12 cellular contexts compared by ENCODE assay signal in the genomic region with DNA sequence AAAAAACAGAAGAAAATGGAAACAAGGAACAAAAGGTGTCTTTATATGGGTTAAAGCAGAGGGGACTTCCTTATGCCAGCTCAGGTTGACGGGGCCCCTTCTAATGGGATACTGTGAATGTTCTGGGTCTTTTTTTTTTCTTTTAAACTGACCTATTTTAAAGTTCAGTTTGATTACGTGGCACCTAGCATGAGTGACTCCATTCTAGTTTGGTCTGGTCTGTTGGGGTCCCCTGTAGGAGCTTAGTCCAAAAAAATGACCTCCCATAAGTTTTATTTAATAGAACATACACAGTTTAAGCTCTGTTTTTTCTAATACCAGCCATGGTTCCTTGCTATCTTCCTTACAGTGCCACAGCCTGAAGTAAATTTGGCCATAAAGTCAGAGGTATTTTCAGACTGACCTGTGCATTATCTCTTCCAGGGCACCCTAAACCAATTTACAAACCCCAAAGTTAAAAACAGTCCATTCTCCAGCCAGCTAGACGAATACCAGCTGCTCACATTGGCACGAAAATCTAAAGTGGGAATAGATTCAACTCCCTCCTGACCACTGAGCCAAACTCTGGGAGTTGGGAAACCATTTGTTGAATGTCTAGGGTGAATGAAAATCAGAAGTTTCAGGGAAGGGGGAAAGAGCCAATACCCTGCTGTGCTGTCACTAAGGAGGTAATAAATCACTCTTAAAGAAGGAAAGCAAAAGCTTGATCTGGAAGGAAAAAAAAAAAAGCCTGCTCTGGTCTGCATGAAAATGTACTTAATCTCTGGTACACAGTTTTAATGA. TPM values are rescaled to one million over a fixed set of nuclear protein-coding genes. Genes with fewer than 3 reads are reported as not detected.
A peak's percentile ranks its signal among the peaks of the same experiment; 100 is the strongest.
DNase-seq lines count a peak whose midpoint lies in the region; ATAC-seq and TF ChIP-seq lines count a peak whose summit lies in the region.
"Had no signal": no experiment of that assay in that cellular context is flagged by ENCODE, and none has a peak within 500 bp of the region (broad histone marks: within the 10 kb centered on the region; RNA-seq: fewer than 3 reads in every experiment).

No MANE protein-coding gene starts in this region.

- TF ChIP-seq POLR2A in heart left ventricle (IDR thresholded peaks at IDR 0.05) = no peak

- H3K27me3 ChIP-seq in heart left ventricle (no peaks in the 10 kb centered on the region), rectal smooth muscle tissue (ENCODE audit: control insufficient read depth, insufficient read depth, low read length) (no peaks in the 10 kb centered on the region)
- H3K27me3 ChIP-seq in CD8-positive, alpha-beta T cell (ENCODE audit: insufficient read depth, low read length) = no peaks in the 10 kb centered on the region

- H3K4me1 Mint-ChIP-seq in CD8-positive, alpha-beta T cell (ENCODE audit: low read depth) = no peaks in the 10 kb centered on the region
- H3K4me1 Mint-ChIP-seq: memory B cell had no signal

- DNase-seq in EH (ENCODE audit: low read depth) (peak; percentile 5), heart left ventricle (no peak)
- DNase-seq in CD8-positive, alpha-beta T cell = no peak
- DNase-seq in stimulated activated naive CD4-positive, alpha-beta T cell treated with Interleukin-2 at 50 U/mL for 16 hours (lab: John Stamatoyannopoulos, UW) = no peak
- DNase-seq: activated gamma-delta T cell treated with Interleukin-2 at 50 U/mL for 16 hours; NCI-H748 treated with DMSO at 0.1 percent for 48 hours; stimulated activated CD4-positive, alpha-beta T cell treated with anti-CD3 and anti-CD28 coated beads, Interleukin-4, amount 100 ng/mL, for 24 hours had no signal

- peak; percentile 14; the same call in 2 of the 3 replicates for ATAC-seq in SK-N-SH treated with all-trans-retinoic acid at 6 μM for 48 hours
- peak in 1 of 4 donors; percentile 27 for ATAC-seq in heart left ventricle
- no peak for ATAC-seq in CD8-positive, alpha-beta T cell
- no peak for ATAC-seq in HG02623 (IDR thresholded peaks at IDR 0.05; ENCODE audit: unreplicated experiment)
- ATAC-seq in HG02588 (IDR thresholded peaks at IDR 0.05; ENCODE audit: unreplicated experiment) = no peak

- H3K9me3 Mint-ChIP-seq in CD8-positive, alpha-beta T cell = no peaks in the 10 kb centered on the region
- H3K9me3 Mint-ChIP-seq: memory B cell had no signal

- no peak for TF ChIP-seq CTCF in heart left ventricle (IDR thresholded peaks at IDR 0.05)
- no peak for TF ChIP-seq CTCF in CD8-positive, alpha-beta T cell (IDR thresholded peaks at IDR 0.05)

- CTCF ChIA-PET in CD8-positive, alpha-beta T cell (lab: Charles Lee) = interaction anchor here (1.4 kb wide), 1 partner anchor 14 kb away, joined by 7 read pairs; no protein-coding TSS in a partner anchor

- intact Hi-C loops in heart left ventricle (cut with DNase I) = no loop called here
- intact Hi-C loops in CD8-positive, alpha-beta T cell (cut with DNase I, micrococcal nuclease) = no loop called here

- H3K36me3 ChIP-seq in heart left ventricle = peaks cover 0 to 24% (median 15%) of the 10 kb centered on the region in 9 donors
- H3K36me3 ChIP-seq in rectal smooth muscle tissue (ENCODE audit: control insufficient read depth, insufficient read depth, low read length) = no peaks in the 10 kb centered on the region
- no peaks in the 10 kb centered on the region for H3K36me3 ChIP-seq in CD8-positive, alpha-beta T cell (ENCODE audit: insufficient read depth, low read length)

- 61 to 76% (median 68%) methylated on average over 4 of the region's 4 CpGs for WGBS in heart left ventricle, 4 donors

- H3K36me3 Mint-ChIP-seq in CD8-positive, alpha-beta T cell = peaks cover 15% of the 10 kb centered on the region

- H3K27ac Mint-ChIP-seq in CD8-positive, alpha-beta T cell = no peak overlapping the region
- H3K27ac Mint-ChIP-seq: memory B cell had no signal

- no peaks in the 10 kb centered on the region for H3K9me3 ChIP-seq in heart left ventricle
- no peaks in the 10 kb centered on the region for H3K9me3 ChIP-seq in CD8-positive, alpha-beta T cell (ENCODE audit: low read length)

- H3K4me3 Mint-ChIP-seq in CD8-positive, alpha-beta T cell = no peak overlapping the region
- H3K4me3 Mint-ChIP-seq: memory B cell had no signal

- H3K9ac ChIP-seq in rectal smooth muscle tissue (ENCODE audit: low read length) = no peak overlapping the region

- peaks cover 0 to 28% (median 11%) of the 10 kb centered on the region in 12 donors for H3K4me1 ChIP-seq in heart left ventricle
- H3K4me1 ChIP-seq in rectal smooth muscle tissue (ENCODE audit: control insufficient read depth, insufficient read depth, low read length) = peaks cover 32% of the 10 kb centered on the region
- no peaks in the 10 kb centered on the region for H3K4me1 ChIP-seq in CD8-positive, alpha-beta T cell (ENCODE audit: insufficient read depth, low read length)

- no peaks in the 10 kb centered on the region for H3K27me3 Mint-ChIP-seq in CD8-positive, alpha-beta T cell (ENCODE audit: low read depth)
- H3K27me3 Mint-ChIP-seq: memory B cell had no signal

- peak overlapping the region in 8 of 12 donors; percentile 0 to 85 (median 74) for H3K27ac ChIP-seq in heart left ventricle
- H3K27ac ChIP-seq in rectal smooth muscle tissue (ENCODE audit: low read depth, low read length) = peak overlapping the region; percentile 86
- H3K27ac ChIP-seq in CD8-positive, alpha-beta T cell (ENCODE audit: low read depth, low read length) = no peak overlapping the region

- H3K4me3 ChIP-seq in heart left ventricle (no peak overlapping the region), rectal smooth muscle tissue (ENCODE audit: low read length) (no peak overlapping the region)
- no peak overlapping the region for H3K4me3 ChIP-seq in CD8-positive, alpha-beta T cell (ENCODE audit: low read depth, low read length)

- POLR2A ChIA-PET in CD8-positive, alpha-beta T cell (lab: Charles Lee) = interaction anchor here (1.0 kb wide), 1 partner anchor 80 kb away, joined by 3 read pairs; no protein-coding TSS in a partner anchor

TF ChIP-seq in SK-N-SH treated with all-trans-retinoic acid at 6 μM for 48 hours, 23 proteins besides CTCF, POLR2A, EP300 and RAD21:
- TF ChIP-seq TCF4 (CRISPR knock-in tag; IDR thresholded peaks at IDR 0.05; ENCODE audit: borderline replicate concordance) (no peak), POU6F1 (CRISPR knock-in tag; IDR thresholded peaks at IDR 0.05; ENCODE audit: borderline replicate concordance, low read depth) (no peak), TOX (CRISPR knock-in tag; IDR thresholded peaks at IDR 0.05; ENCODE audit: borderline replicate concordance) (no peak), ZNF70 (CRISPR knock-in tag; IDR thresholded peaks at IDR 0.05) (no peak), ISL1 (CRISPR knock-in tag; IDR thresholded peaks at IDR 0.05) (peak; percentile 49), ZC3H10 (CRISPR knock-in tag; IDR thresholded peaks at IDR 0.05) (no peak), SNAI2 (CRISPR knock-in tag; IDR thresholded peaks at IDR 0.05) (no peak)
TF ChIP-seq in SK-N-SH treated with all-trans-retinoic acid at 6 μM for 48 hours: peak in this region for 1.

RNA-seq across cellular contexts. Expression of gene AKNAD1, which starts 42.4 kb away (rescaled TPM):
- total RNA-seq in heart left ventricle = under 1 TPM in 1 of 9 donors, not detected in 8; 0.59 TPM
- polyA plus RNA-seq in heart left ventricle = under 1 TPM in 1 of 2 donors, not detected in 1; 0.14 TPM
- not detected for total RNA-seq in CD8-positive, alpha-beta T cell
